In genomic region chr14:68210729-68211299, GRCh38 we compare ENCODE assay signal across 8 cellular contexts.
DNase-seq lines count a peak whose midpoint lies in the region; ATAC-seq and TF ChIP-seq lines count a peak whose summit lies in the region.

No MANE protein-coding gene starts in this region.

- H3K4me1 ChIP-seq in BLaER1 treated with 17β-estradiol and CSF1 and Interleukin-3, amounts not matched to agents 10 nM and 100 nM: peaks cover 18 to 35% (median 28%) of the 10 kb centered on the region in 10 experiments
- peaks cover 11 to 50% (median 16%) of the 10 kb centered on the region in 4 donors for H3K4me1 ChIP-seq in transverse colon

- H3K9ac ChIP-seq in BLaER1 treated with 17β-estradiol and CSF1 and Interleukin-3, amounts not matched to agents 10 nM and 100 nM: peak overlapping the region; percentile 18 to 54 (median 38); a peak in 18 of 22 replicates

- TF ChIP-seq POLR2A in transverse colon (IDR thresholded peaks at IDR 0.05): no peak

- DNase-seq in T1000 (lab: John Stamatoyannopoulos, UW) (peak; percentile 27), dermis microvascular lymphatic vessel endothelial cell (ENCODE audit: low read depth in 2 of 2) (peak; percentile 44 to 70), myocyte (ENCODE audit: low read depth) (peak; percentile 95), transverse colon (no peak), NCI-H1105 treated with DMSO at 0.1 percent for 48 hours (lab: John Stamatoyannopoulos, UW) (no peak)

- ATAC-seq in GM19351 (IDR thresholded peaks at IDR 0.05; ENCODE audit: unreplicated experiment) (peak; percentile 94), HG03442 (IDR thresholded peaks at IDR 0.05; ENCODE audit: unreplicated experiment) (peak; percentile 87)

- no peak for TF ChIP-seq EP300 in transverse colon (IDR thresholded peaks at IDR 0.05; ENCODE audit: low read depth)

- in situ Hi-C loops in transverse colon (cut with MboI; ENCODE audit: low pct_ligation_motif_present in 1 of 4, low pct_unique_long_range_greater_than_20kb in 1 of 4, low sequenced_read_pairs in 3 of 4): no loop called here

- H3K4me2 ChIP-seq in BLaER1 treated with 17β-estradiol and CSF1 and Interleukin-3, amounts not matched to agents 10 nM and 100 nM: peak overlapping the region; percentile 83 to 95 (median 87)

- 37 to 53% methylated on average over 5 of the region's 5 CpGs for WGBS in transverse colon (ENCODE audit: low coverage in 1 of 2), 2 donors

- no peaks in the 10 kb centered on the region for H4K20me1 ChIP-seq in BLaER1 treated with 17β-estradiol and CSF1 and Interleukin-3, amounts not matched to agents 10 nM and 100 nM

- H3K9me3 ChIP-seq in BLaER1 treated with 17β-estradiol and CSF1 and Interleukin-3, amounts not matched to agents 10 nM and 100 nM (replicated peaks in 1 of 11): no peaks in the 10 kb centered on the region
- H3K9me3 ChIP-seq in transverse colon: no peaks in the 10 kb centered on the region

- H3K27me3 ChIP-seq in BLaER1 treated with 17β-estradiol and CSF1 and Interleukin-3, amounts not matched to agents 10 nM and 100 nM: no peaks in the 10 kb centered on the region
- no peaks in the 10 kb centered on the region for H3K27me3 ChIP-seq in transverse colon

- H3K4me3 ChIP-seq in BLaER1 treated with 17β-estradiol and CSF1 and Interleukin-3, amounts not matched to agents 10 nM and 100 nM: peak overlapping the region; percentile 35 to 62 (median 44); a peak in 18 of 20 replicates
- peak overlapping the region in 1 of 4 donors; percentile 17 for H3K4me3 ChIP-seq in transverse colon

- TF ChIP-seq CTCF in transverse colon (IDR thresholded peaks at IDR 0.05): no peak

- H3K36me3 ChIP-seq in BLaER1 treated with 17β-estradiol and CSF1 and Interleukin-3, amounts not matched to agents 10 nM and 100 nM: no peaks in the 10 kb centered on the region
- no peaks in the 10 kb centered on the region for H3K36me3 ChIP-seq in transverse colon

- H3K27ac ChIP-seq in BLaER1 treated with 17β-estradiol and CSF1 and Interleukin-3, amounts not matched to agents 10 nM and 100 nM: peak overlapping the region in 10 of 11 experiments; percentile 19 to 67 (median 56); a peak in 20 of 22 replicates
- peak overlapping the region; percentile 67 to 73 (median 70) for H3K27ac ChIP-seq in transverse colon

- intact Hi-C loops in transverse colon (cut with DNase I; ENCODE audit: low total_unique reads): no loop called here

Comparison
In these comparisons a context has a peak if more than half of its experiments do, and no peak if none do; other contexts are left out.
1. DNase-seq: peak in T1000 (single experiment), dermis microvascular lymphatic vessel endothelial cell (2 of 2) and myocyte (single experiment); none in transverse colon (single experiment) and NCI-H1105 treated with DMSO at 0.1 percent for 48 hours (single experiment).